1 cellular context compared by ENCODE assay signal in genomic region chr17:61250335-61250890, GRCh38.
A peak's percentile ranks its signal among the peaks of the same experiment; 100 is the strongest.
TF ChIP-seq lines count a peak whose summit lies in the region.

No MANE protein-coding gene starts in this region.

TF ChIP-seq in SK-N-SH treated with all-trans-retinoic acid at 6 μM for 48 hours, 23 proteins besides CTCF, POLR2A, EP300 and RAD21 (continued from another document):
- TF ChIP-seq, protein P1, sequence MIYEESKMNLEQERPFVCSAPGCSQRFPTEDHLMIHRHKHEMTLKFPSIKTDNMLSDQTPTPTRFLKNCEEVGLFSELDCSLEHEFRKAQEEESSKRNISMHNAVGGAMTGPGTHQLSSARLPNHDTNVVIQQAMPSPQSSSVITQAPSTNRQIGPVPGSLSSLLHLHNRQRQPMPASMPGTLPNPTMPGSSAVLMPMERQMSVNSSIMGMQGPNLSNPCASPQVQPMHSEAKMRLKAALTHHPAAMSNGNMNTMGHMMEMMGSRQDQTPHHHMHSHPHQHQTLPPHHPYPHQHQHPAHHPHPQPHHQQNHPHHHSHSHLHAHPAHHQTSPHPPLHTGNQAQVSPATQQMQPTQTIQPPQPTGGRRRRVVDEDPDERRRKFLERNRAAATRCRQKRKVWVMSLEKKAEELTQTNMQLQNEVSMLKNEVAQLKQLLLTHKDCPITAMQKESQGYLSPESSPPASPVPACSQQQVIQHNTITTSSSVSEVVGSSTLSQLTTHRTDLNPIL (CRISPR knock-in tag; IDR thresholded peaks at IDR 0.05; ENCODE audit: low read depth) = peak; percentile 84; the same call in 1 of the 2 replicates
- no peak; the same call in none of the 2 replicates for TF ChIP-seq SNAI2 (CRISPR knock-in tag; IDR thresholded peaks at IDR 0.05)
- TF ChIP-seq ISL1 (CRISPR knock-in tag; IDR thresholded peaks at IDR 0.05) = peak; percentile 99
- TF ChIP-seq ZC3H10 (CRISPR knock-in tag; IDR thresholded peaks at IDR 0.05) = peak; percentile 86
